Comparison of ENCODE assay signal across 8 cellular contexts in genomic region chr12:45730842-45731336, GRCh38. TPM values are rescaled to one million over a fixed set of nuclear protein-coding genes. Genes with fewer than 3 reads are reported as not detected.
A peak's percentile ranks its signal among the peaks of the same experiment; 100 is the strongest.
DNase-seq lines count a peak whose midpoint lies in the region; ATAC-seq and TF ChIP-seq lines count a peak whose summit lies in the region.

No MANE protein-coding gene starts in this region.

- peak overlapping the region; percentile 62 for H3K4me2 ChIP-seq in DND-41 (ENCODE audit: insufficient read depth, low read length)

- peaks cover 23% of the 10 kb centered on the region for H3K4me1 Mint-ChIP-seq in activated CD4-positive, alpha-beta T cell treated with anti-CD3 and anti-CD28 coated beads, Interleukin-2, amount 10 ng/mL, durations not matched to agents 7 days and 5 days
- peaks cover 21% of the 10 kb centered on the region for H3K4me1 Mint-ChIP-seq in progenitor cell of endocrine pancreas (ENCODE audit: low read depth)

- peaks cover 85% of the 10 kb centered on the region for H3K79me2 ChIP-seq in DND-41 (ENCODE audit: insufficient read depth, low read length)

- POLR2A ChIA-PET in activated CD4-positive, alpha-beta T cell treated with anti-CD3 and anti-CD28 coated beads, Interleukin-2, amount 10 ng/mL, durations not matched to agents 7 days and 5 days (lab: Charles Lee), result no interaction called here

- peak; percentile 56 for DNase-seq in DND-41
- peak; percentile 45 for DNase-seq in activated CD4-positive, alpha-beta T cell treated with anti-CD3 and anti-CD28 coated beads, Interleukin-2, amount 10 ng/mL, durations not matched to agents 7 days and 5 days
- peak; percentile 47 for DNase-seq in fibroblast of the aortic adventitia (ENCODE audit: low read depth)
- DNase-seq in progenitor cell of endocrine pancreas (ENCODE audit: low spot score, unreplicated experiment), result no peak
- DNase-seq in NCI-H128 (lab: John Stamatoyannopoulos, UW; ENCODE audit: unreplicated experiment), result no peak
- DNase-seq in cerebellum (ENCODE audit: low spot score), result no peak

- no peaks in the 10 kb centered on the region for H3K27me3 Mint-ChIP-seq in activated CD4-positive, alpha-beta T cell treated with anti-CD3 and anti-CD28 coated beads, Interleukin-2, amount 10 ng/mL, durations not matched to agents 7 days and 5 days
- H3K27me3 Mint-ChIP-seq in progenitor cell of endocrine pancreas, result no peaks in the 10 kb centered on the region

- H3K4me1 ChIP-seq in DND-41 (ENCODE audit: insufficient read depth, low read length), result peaks cover 41% of the 10 kb centered on the region

- TF ChIP-seq CTCF in DND-41 (IDR thresholded peaks at IDR 0.05; ENCODE audit: borderline replicate concordance, extremely low read depth, low read length, poor library complexity, severe bottlenecking) (no peak), fibroblast of the aortic adventitia (IDR thresholded peaks at IDR 0.05; ENCODE audit: insufficient read depth, low read length) (peak; percentile 4), progenitor cell of endocrine pancreas (IDR thresholded peaks at IDR 0.05; ENCODE audit: unreplicated experiment) (no peak)

- CTCF ChIA-PET in activated CD4-positive, alpha-beta T cell treated with anti-CD3 and anti-CD28 coated beads, Interleukin-2, amount 10 ng/mL, durations not matched to agents 7 days and 5 days (lab: Charles Lee), result interaction anchor here (1.2 to 5.8 kb wide), 3 partner anchors 9 to 260 kb away, joined by 3 to 25 read pairs (median 5); no protein-coding TSS in a partner anchor

- H4K20me1 ChIP-seq in DND-41 (ENCODE audit: insufficient read depth, low read length), result peaks cover 11% of the 10 kb centered on the region; the same call in 1 of the 2 replicates

- H3K4me3 ChIP-seq in DND-41 (ENCODE audit: low read depth in 1 of 2, low read length in 2 of 2) (peak overlapping the region; percentile 65 to 86), fibroblast of the aortic adventitia (ENCODE audit: low read depth, low read length) (peak overlapping the region; percentile 91)

- H3K9ac ChIP-seq in DND-41 (ENCODE audit: low read depth, low read length), result peak overlapping the region; percentile 98

- peak overlapping the region; percentile 68; the same call in 1 of the 2 replicates for H2AFZ ChIP-seq in DND-41 (ENCODE audit: low read depth, low read length)

- no peaks in the 10 kb centered on the region for H3K27me3 ChIP-seq in DND-41 (ENCODE audit: insufficient read depth, low read length, poor library complexity)

- no peaks in the 10 kb centered on the region for H3K9me3 Mint-ChIP-seq in activated CD4-positive, alpha-beta T cell treated with anti-CD3 and anti-CD28 coated beads, Interleukin-2, amount 10 ng/mL, durations not matched to agents 7 days and 5 days
- no peaks in the 10 kb centered on the region for H3K9me3 Mint-ChIP-seq in progenitor cell of endocrine pancreas (ENCODE audit: low read depth)

- H3K27ac ChIP-seq in DND-41 (ENCODE audit: low read length) (peak overlapping the region; percentile 93), KOPT-K1 (ENCODE audit: low read depth, low read length, poor library complexity, severe bottlenecking) (peak overlapping the region; percentile 99)

- H3K27ac Mint-ChIP-seq in activated CD4-positive, alpha-beta T cell treated with anti-CD3 and anti-CD28 coated beads, Interleukin-2, amount 10 ng/mL, durations not matched to agents 7 days and 5 days, result peak overlapping the region; percentile 91
- H3K27ac Mint-ChIP-seq in progenitor cell of endocrine pancreas, result peak overlapping the region; percentile 99

- peak overlapping the region; percentile 100 for H3K4me3 Mint-ChIP-seq in activated CD4-positive, alpha-beta T cell treated with anti-CD3 and anti-CD28 coated beads, Interleukin-2, amount 10 ng/mL, durations not matched to agents 7 days and 5 days
- peak overlapping the region; percentile 83 for H3K4me3 Mint-ChIP-seq in progenitor cell of endocrine pancreas (ENCODE audit: low read depth)

- H3K36me3 ChIP-seq in DND-41 (ENCODE audit: insufficient read depth, low read length) (peaks cover 29% of the 10 kb centered on the region), KOPT-K1 (ENCODE audit: insufficient read depth, low read length) (peaks cover 30% of the 10 kb centered on the region)

- ATAC-seq in DND-41 (ENCODE audit: insufficient read depth, low read depth), result no peak
- ATAC-seq in HG02642 (IDR thresholded peaks at IDR 0.05; ENCODE audit: poor library complexity, unreplicated experiment), result no peak

- H3K36me3 Mint-ChIP-seq in activated CD4-positive, alpha-beta T cell treated with anti-CD3 and anti-CD28 coated beads, Interleukin-2, amount 10 ng/mL, durations not matched to agents 7 days and 5 days (ENCODE audit: low read depth), result peaks cover 43% of the 10 kb centered on the region
- peaks cover 12% of the 10 kb centered on the region for H3K36me3 Mint-ChIP-seq in progenitor cell of endocrine pancreas (ENCODE audit: insufficient read depth)

- H3K9me3 ChIP-seq in DND-41 (ENCODE audit: insufficient read depth, low read length, severe bottlenecking) (no peaks in the 10 kb centered on the region), KOPT-K1 (ENCODE audit: insufficient read depth, low read length, poor library complexity, severe bottlenecking) (no peaks in the 10 kb centered on the region)

RNA-seq across cellular contexts. Expression of gene ARID2, which starts 1.4 kb away (rescaled TPM):
- total RNA-seq in activated CD4-positive, alpha-beta T cell treated with anti-CD3 and anti-CD28 coated beads, Interleukin-2, amount 10 ng/mL, durations not matched to agents 7 days and 5 days, result 10 to 100 TPM; 46.9 to 48.8 TPM
- total RNA-seq in fibroblast of the aortic adventitia (ENCODE audit: low replicate concordance) (17.5 and 25.0 TPM in 2 replicates), progenitor cell of endocrine pancreas (60.9 and 63.6 TPM in 2 replicates), cerebellum (73.3 TPM)

Comparison
In these comparisons a context has a peak if more than half of its experiments do, and no peak if none do; other contexts are left out.
1. DNase-seq: peak in DND-41 (single experiment), activated CD4-positive, alpha-beta T cell treated with anti-CD3 and anti-CD28 coated beads, Interleukin-2, amount 10 ng/mL, durations not matched to agents 7 days and 5 days (single experiment) and fibroblast of the aortic adventitia (single experiment); none in progenitor cell of endocrine pancreas (single experiment), NCI-H128 (single experiment) and cerebellum (single experiment).